ENCODE assay signal across 8 cellular contexts in the genomic region with DNA sequence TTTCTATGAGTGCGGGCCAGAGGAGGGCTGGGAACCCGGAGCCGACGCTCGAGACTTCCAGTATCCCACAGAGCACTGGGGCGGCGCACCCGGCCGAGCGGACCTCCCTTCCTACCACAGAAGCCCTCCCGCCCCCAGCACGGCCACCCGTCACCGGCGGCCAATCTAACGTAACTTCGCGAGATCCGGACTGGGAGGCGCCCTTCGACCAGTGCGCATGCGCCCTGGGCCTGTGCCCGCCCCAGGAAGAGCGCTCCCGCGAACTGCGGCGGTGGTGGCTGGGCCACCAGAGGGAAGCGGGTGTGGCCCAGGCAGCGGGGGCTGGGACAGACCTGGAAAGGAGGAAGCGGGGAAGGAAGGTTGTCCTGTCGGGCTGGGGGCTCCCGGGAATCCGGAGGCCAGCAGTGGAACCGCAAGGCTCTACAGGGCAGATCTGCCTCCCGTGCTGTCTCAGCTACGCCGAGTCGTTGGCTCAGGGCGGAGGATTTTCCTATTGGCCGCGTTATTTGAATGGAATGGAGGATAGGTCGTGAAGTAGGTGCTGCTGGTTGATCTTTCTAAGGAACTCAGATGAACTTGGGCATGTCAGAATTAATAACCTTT. TPM values are rescaled to one million over a fixed set of nuclear protein-coding genes. Genes with fewer than 3 reads are reported as not detected.
DNase-seq lines count a peak whose midpoint lies in the region; ATAC-seq, FAIRE-seq and TF ChIP-seq lines count a peak whose summit lies in the region.

A gene (minus strand): TSS at position 77 of the 603 bp plus-strand sequence. CDS start 166 bp downstream, outside the sequence.

- peaks cover 0 to 4% (median 0%) of the 10 kb centered on the region in 9 donors for H3K36me3 ChIP-seq in heart right ventricle
- H3K36me3 ChIP-seq in upper lobe of right lung, result no peaks in the 10 kb centered on the region

- H3K27ac ChIP-seq in heart right ventricle, result peak within 1 kb of the TSS; percentile 90 to 98 (median 96)
- peak within 1 kb of the TSS; percentile 97 for H3K27ac ChIP-seq in upper lobe of right lung

- H3K27me3 ChIP-seq in heart right ventricle (no peaks in the 10 kb centered on the region), upper lobe of right lung (no peaks in the 10 kb centered on the region)

- TF ChIP-seq POLR2A in GM12892 (IDR thresholded peaks at IDR 0.05; ENCODE audit: low read depth, low read length), result peak; percentile 97

- H3K4me1 ChIP-seq in heart right ventricle (peaks cover 0 to 51% (median 44%) of the 10 kb centered on the region in 9 donors), upper lobe of right lung (peaks cover 16% of the 10 kb centered on the region)

- TF ChIP-seq CTCF in heart right ventricle (IDR thresholded peaks at IDR 0.05) (peak in 6 of 9 donors; percentile 16 to 40 (median 28)), upper lobe of right lung (IDR thresholded peaks at IDR 0.05) (peak; percentile 12)

- FAIRE-seq in GM12892 (lab: Jason Lieb, UNC), result peak; percentile 93

- H3K4me3 ChIP-seq in heart right ventricle (peak within 1 kb of the TSS; percentile 74 to 97 (median 87)), upper lobe of right lung (peak within 1 kb of the TSS; percentile 90)

- intact Hi-C loops in heart right ventricle (cut with DNase I) (loop anchor here in 8 of 10 donors (2.0 to 10.0 kb wide), 12 partner anchors 46 to 380 kb away; a partner anchor contains a TSS), posterior vena cava (cut with DNase I) (loop anchor here in 1 of 2 donors (5.0 to 10.0 kb wide), 3 partner anchors 107 to 247 kb away; a partner anchor contains a TSS), upper lobe of right lung (cut with DNase I) (no loop called here)

- ATAC-seq in HG02852 (IDR thresholded peaks at IDR 0.05; ENCODE audit: unreplicated experiment) (peak; percentile 90), heart right ventricle (peak; percentile 97 to 100 (median 98)), upper lobe of right lung (peak; percentile 98)

- H3K9me3 ChIP-seq in heart right ventricle, result no peaks in the 10 kb centered on the region
- no peaks in the 10 kb centered on the region for H3K9me3 ChIP-seq in upper lobe of right lung

- WGBS in heart right ventricle, 2 donors, result 0 to 1% methylated on average over 43 to 44 of the region's 44 CpGs

- peak; percentile 66 for DNase-seq in GM12892 (ENCODE audit: insufficient read length)
- DNase-seq in NCI-H146 (lab: John Stamatoyannopoulos, UW), result peak; percentile 98
- peak; percentile 92 to 96 (median 93) for DNase-seq in T-helper 1 cell
- DNase-seq in amniotic epithelial cell (ENCODE audit: low read depth), result peak; percentile 95
- DNase-seq in heart right ventricle, result peak; percentile 98
- DNase-seq in posterior vena cava (ENCODE audit: low spot score), result peak; percentile 99
- peak; percentile 99 for DNase-seq in upper lobe of right lung

RNA-seq across cellular contexts. Expression of the gene that starts here (rescaled TPM):
- polyA plus RNA-seq in GM12892 (2012; ENCODE audit: missing spikeins), result 59.9 TPM
- total RNA-seq in heart right ventricle (10 to 100 TPM; 46.3 to 73.5 (median 60.5) TPM), posterior vena cava (100 to 1,000 TPM; 220 to 239 TPM), upper lobe of right lung (80.4 TPM)
- 10 to 100 TPM; 11.5 to 43.7 TPM for polyA plus RNA-seq in heart right ventricle

Comparison
In these comparisons a context has a peak if more than half of its experiments do, and no peak if none do; other contexts are left out.
1. Peak in every context shown above with its lines: DNase-seq, ATAC-seq, H3K4me3 ChIP-seq and H3K27ac ChIP-seq.